Comparison of ENCODE assay signal across 24 cellular contexts in the genomic region with DNA sequence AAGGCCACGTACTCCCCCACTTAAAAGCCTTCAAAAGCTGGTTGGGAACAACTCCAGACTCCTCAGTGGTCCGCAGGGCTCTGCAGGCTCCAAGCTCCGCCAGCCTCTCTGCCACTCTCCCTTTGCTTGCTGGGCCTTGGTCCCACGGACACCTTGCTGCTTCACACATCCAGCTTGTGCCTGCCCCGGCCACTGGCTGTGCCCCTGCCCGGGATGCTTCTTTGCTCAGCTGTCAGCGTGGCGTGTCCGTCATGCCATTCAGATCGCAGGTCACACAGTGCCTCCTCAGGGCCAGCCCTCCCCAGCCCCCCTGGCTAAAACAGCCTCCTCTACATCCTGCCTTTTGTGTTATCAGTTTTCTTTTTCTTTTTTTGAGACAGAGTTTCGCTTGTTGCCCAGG. TPM values are rescaled to one million over a fixed set of nuclear protein-coding genes. Genes with fewer than 3 reads are reported as not detected.
DNase-seq lines count a peak whose midpoint lies in the region; ATAC-seq and TF ChIP-seq lines count a peak whose summit lies in the region.
"Had no signal": no experiment of that assay in that cellular context is flagged by ENCODE, and none has a peak within 500 bp of the region (broad histone marks: within the 10 kb centered on the region; RNA-seq: fewer than 3 reads in every experiment).

No MANE protein-coding gene starts in this region.

- POLR2A ChIA-PET in HEK293 (lab: Yijun Ruan, JAX), result interaction anchor here (0.5 to 2.1 kb wide), 6 partner anchors 9 to 1065 kb away, joined by 3 to 9 read pairs (median 3); partner anchors contain the start of genes KCTD13 and SEZ6L2

- H3K27me3 ChIP-seq in MG63, result no peaks in the 10 kb centered on the region
- H3K27me3 ChIP-seq: uterus had no signal

- no peaks in the 10 kb centered on the region for H3K4me1 ChIP-seq in HEK293 (ENCODE audit: control insufficient read depth, insufficient read depth, low read length)
- H3K4me1 ChIP-seq: uterus had no signal

- CTCF ChIA-PET in HEK293 (lab: Yijun Ruan, JAX), result interaction anchor here (0.6 kb wide), 1 partner anchor 12 kb away, joined by 3 read pairs; no protein-coding TSS in a partner anchor

- H3K27ac ChIP-seq in HEK293 (ENCODE audit: extremely low read depth, low read depth, low read length), result no peak overlapping the region
- H3K27ac ChIP-seq: HL-60, uterus, WERI-Rb-1 had no signal

- ATAC-seq in activated T-helper 17 cell treated with anti-CD3 and anti-CD28 coated beads, Interleukin-2, amount 50 U/mL, for 72 hours (replicated peaks), result no peak
- ATAC-seq: natural killer cell had no signal

- TF ChIP-seq CTCF in HEK293 (tag by site-specific recombination; IDR thresholded peaks at IDR 0.05) (no peak; the same call in 1 of the 2 replicates), progenitor cell of endocrine pancreas (IDR thresholded peaks at IDR 0.05; ENCODE audit: unreplicated experiment) (no peak)

- peaks cover 43% of the 10 kb centered on the region for H3K36me3 Mint-ChIP-seq in activated T-helper 17 cell treated with anti-CD3 and anti-CD28 coated beads, Interleukin-2, amount 50 U/mL, for 72 hours (ENCODE audit: low read depth)
- H3K36me3 Mint-ChIP-seq in progenitor cell of endocrine pancreas (ENCODE audit: insufficient read depth), result peaks cover 12% of the 10 kb centered on the region
- H3K36me3 Mint-ChIP-seq: natural killer cell had no signal

- H3K36me3 ChIP-seq in HEK293 (ENCODE audit: control insufficient read depth in 2 of 2, insufficient read depth in 1 of 2, low read length in 2 of 2) (peaks cover 0 to 17% of the 10 kb centered on the region in 2 experiments; a peak in 2 of 3 replicates), MG63 (peaks cover 43% of the 10 kb centered on the region)
- H3K36me3 ChIP-seq: uterus had no signal

- H3K9me3 Mint-ChIP-seq in activated T-helper 17 cell treated with anti-CD3 and anti-CD28 coated beads, Interleukin-2, amount 50 U/mL, for 72 hours, result no peaks in the 10 kb centered on the region
- H3K9me3 Mint-ChIP-seq in progenitor cell of endocrine pancreas (ENCODE audit: low read depth), result no peaks in the 10 kb centered on the region
- H3K9me3 Mint-ChIP-seq: activated CD4-positive, alpha-beta T cell treated with anti-CD3 and anti-CD28 coated beads, Interleukin-2, amount 10 ng/mL, durations not matched to agents 24 days and 14 days; natural killer cell had no signal

- H3K9me3 ChIP-seq in HEK293 (ENCODE audit: control insufficient read depth, insufficient read depth, low read depth, low read length) (no peaks in the 10 kb centered on the region), MG63 (no peaks in the 10 kb centered on the region)
- H3K9me3 ChIP-seq: uterus had no signal

- H3K4me1 Mint-ChIP-seq in activated T-helper 17 cell treated with anti-CD3 and anti-CD28 coated beads, Interleukin-2, amount 50 U/mL, for 72 hours, result no peaks in the 10 kb centered on the region
- H3K4me1 Mint-ChIP-seq in progenitor cell of endocrine pancreas (ENCODE audit: low read depth), result peaks cover 4% of the 10 kb centered on the region
- H3K4me1 Mint-ChIP-seq: natural killer cell had no signal

- H3K4me3 ChIP-seq in HEK293 (ENCODE audit: low read depth, low read length) (no peak overlapping the region), MG63 (no peak overlapping the region)
- H3K4me3 ChIP-seq: uterus had no signal

- H3K27ac Mint-ChIP-seq in activated T-helper 17 cell treated with anti-CD3 and anti-CD28 coated beads, Interleukin-2, amount 50 U/mL, for 72 hours, result peak overlapping the region; percentile 70
- peak overlapping the region; percentile 86 for H3K27ac Mint-ChIP-seq in progenitor cell of endocrine pancreas
- H3K27ac Mint-ChIP-seq: activated CD4-positive, alpha-beta T cell treated with anti-CD3 and anti-CD28 coated beads, Interleukin-2, amount 10 ng/mL, durations not matched to agents 24 days and 14 days; natural killer cell had no signal

- no peak for DNase-seq in progenitor cell of endocrine pancreas (ENCODE audit: low spot score, unreplicated experiment)
- no peak for DNase-seq in kidney tubule cell (ENCODE audit: low spot score)
- no peak for DNase-seq in MG63
- DNase-seq in NCI-H2196 (lab: John Stamatoyannopoulos, UW; ENCODE audit: unreplicated experiment), result no peak
- DNase-seq: activated CD4-positive, alpha-beta T cell treated with anti-CD3 and anti-CD28 coated beads, Interleukin-2, amount 10 ng/mL, durations not matched to agents 24 days and 14 days; activated naive CD4-positive, alpha-beta T cell treated with Interleukin-2 at 50 U/mL for 16 hours; activated T-cell treated with anti-CD3 and anti-CD28 coated beads, Interleukin-2, amount 50 U/mL, for 48 hours; amniotic stem cell; C1 segment of cervical spinal cord; COR-L47; Kasumi-1; left ventricle myocardium superior; midbrain; MV-4-11; natural killer cell; NCI-H1436 treated with DMSO at 0.1 percent for 48 hours; NCI-H524 treated with DMSO at 0.1 percent for 48 hours; stimulated activated naive CD4-positive, alpha-beta T cell treated with Interleukin-2 at 50 U/mL for 16 hours; T1000; uterus; WERI-Rb-1 had no signal

- H3K27me3 Mint-ChIP-seq in activated T-helper 17 cell treated with anti-CD3 and anti-CD28 coated beads, Interleukin-2, amount 50 U/mL, for 72 hours, result no peaks in the 10 kb centered on the region
- no peaks in the 10 kb centered on the region for H3K27me3 Mint-ChIP-seq in progenitor cell of endocrine pancreas
- H3K27me3 Mint-ChIP-seq: activated CD4-positive, alpha-beta T cell treated with anti-CD3 and anti-CD28 coated beads, Interleukin-2, amount 10 ng/mL, durations not matched to agents 24 days and 14 days had no signal

- H3K4me3 Mint-ChIP-seq in activated T-helper 17 cell treated with anti-CD3 and anti-CD28 coated beads, Interleukin-2, amount 50 U/mL, for 72 hours, result no peak overlapping the region
- no peak overlapping the region for H3K4me3 Mint-ChIP-seq in progenitor cell of endocrine pancreas (ENCODE audit: low read depth)
- H3K4me3 Mint-ChIP-seq: activated CD4-positive, alpha-beta T cell treated with anti-CD3 and anti-CD28 coated beads, Interleukin-2, amount 10 ng/mL, durations not matched to agents 24 days and 14 days; natural killer cell had no signal

TF ChIP-seq in HEK293, 187 proteins besides CTCF, POLR2A, EP300 and RAD21:
- no peak for TF ChIP-seq PRDM1 (tag by site-specific recombination; IDR thresholded peaks at IDR 0.05)
- TF ChIP-seq ZNF600 (tag by site-specific recombination; IDR thresholded peaks at IDR 0.05), result 0 out of 2 replicates have a peak, but pooled peaks have one; percentile 8

RNA-seq across cellular contexts. Expression of gene ASPHD1, which starts 11.8 kb away (rescaled TPM):
- 1 to 10 TPM; 3.1 to 3.5 TPM for total RNA-seq in activated T-helper 17 cell treated with anti-CD3 and anti-CD28 coated beads, Interleukin-2, amount 50 U/mL, for 72 hours
- total RNA-seq in progenitor cell of endocrine pancreas, result 3.1 and 3.8 TPM in 2 replicates
- total RNA-seq in MG63 (2014; rRNA removed; shearing (Covaris generic); ENCODE audit: low replicate concordance), result 48.3 and 73.0 TPM in 2 replicates
- total RNA-seq: natural killer cell had no signal

RNA-seq across cellular contexts. Expression of gene SEZ6L2, which starts 12.7 kb away (rescaled TPM):
- total RNA-seq in activated T-helper 17 cell treated with anti-CD3 and anti-CD28 coated beads, Interleukin-2, amount 50 U/mL, for 72 hours, result under 1 TPM in 1 of 2 donors, not detected in 1; 0.56 TPM
- total RNA-seq in progenitor cell of endocrine pancreas, result 13.2 and 16.2 TPM in 2 replicates
- total RNA-seq in MG63 (2014; rRNA removed; shearing (Covaris generic); ENCODE audit: low replicate concordance), result 18.0 and 28.5 TPM in 2 replicates

RNA-seq across cellular contexts. Expression of gene KCTD13, which starts 13.9 kb away (rescaled TPM):
- total RNA-seq in activated T-helper 17 cell treated with anti-CD3 and anti-CD28 coated beads, Interleukin-2, amount 50 U/mL, for 72 hours, result 10 to 100 TPM; 31.9 to 36.0 TPM
- total RNA-seq in progenitor cell of endocrine pancreas, result 31.4 and 34.7 TPM in 2 replicates
- 5.1 and 7.6 TPM in 2 replicates for total RNA-seq in MG63 (2014; rRNA removed; shearing (Covaris generic); ENCODE audit: low replicate concordance)

RNA-seq across cellular contexts. Expression of gene CDIPT, which starts 49.1 kb away (rescaled TPM):
- total RNA-seq in activated T-helper 17 cell treated with anti-CD3 and anti-CD28 coated beads, Interleukin-2, amount 50 U/mL, for 72 hours, result 10 to 100 TPM; 36.1 to 45.9 TPM
- total RNA-seq in progenitor cell of endocrine pancreas, result 46.3 and 51.2 TPM in 2 replicates
- total RNA-seq in MG63 (2014; rRNA removed; shearing (Covaris generic); ENCODE audit: low replicate concordance), result 64.9 and 78.6 TPM in 2 replicates

RNA-seq across cellular contexts. Expression of gene TMEM219, which starts 49.8 kb away (rescaled TPM):
- 10 to 100 TPM; 55.2 to 70.8 TPM for total RNA-seq in activated T-helper 17 cell treated with anti-CD3 and anti-CD28 coated beads, Interleukin-2, amount 50 U/mL, for 72 hours
- 89.4 and 91.9 TPM in 2 replicates for total RNA-seq in progenitor cell of endocrine pancreas
- total RNA-seq in MG63 (2014; rRNA removed; shearing (Covaris generic); ENCODE audit: low replicate concordance), result 96.9 and 121 TPM in 2 replicates

Comparison
In these comparisons a context has a peak if more than half of its experiments do, and no peak if none do; other contexts are left out.
1. RNA of gene ASPHD1, which starts 11.8 kb away (total RNA-seq): 48.3 to 73.0 TPM in MG63; 3.1 to 3.8 TPM in progenitor cell of endocrine pancreas and 3.1 to 3.5 TPM in activated T-helper 17 cell treated with anti-CD3 and anti-CD28 coated beads, Interleukin-2, amount 50 U/mL, for 72 hours; every median in the first group is over 10 times any median in the second.